ENCODE assay signal across 8 cellular contexts in the genomic region with DNA sequence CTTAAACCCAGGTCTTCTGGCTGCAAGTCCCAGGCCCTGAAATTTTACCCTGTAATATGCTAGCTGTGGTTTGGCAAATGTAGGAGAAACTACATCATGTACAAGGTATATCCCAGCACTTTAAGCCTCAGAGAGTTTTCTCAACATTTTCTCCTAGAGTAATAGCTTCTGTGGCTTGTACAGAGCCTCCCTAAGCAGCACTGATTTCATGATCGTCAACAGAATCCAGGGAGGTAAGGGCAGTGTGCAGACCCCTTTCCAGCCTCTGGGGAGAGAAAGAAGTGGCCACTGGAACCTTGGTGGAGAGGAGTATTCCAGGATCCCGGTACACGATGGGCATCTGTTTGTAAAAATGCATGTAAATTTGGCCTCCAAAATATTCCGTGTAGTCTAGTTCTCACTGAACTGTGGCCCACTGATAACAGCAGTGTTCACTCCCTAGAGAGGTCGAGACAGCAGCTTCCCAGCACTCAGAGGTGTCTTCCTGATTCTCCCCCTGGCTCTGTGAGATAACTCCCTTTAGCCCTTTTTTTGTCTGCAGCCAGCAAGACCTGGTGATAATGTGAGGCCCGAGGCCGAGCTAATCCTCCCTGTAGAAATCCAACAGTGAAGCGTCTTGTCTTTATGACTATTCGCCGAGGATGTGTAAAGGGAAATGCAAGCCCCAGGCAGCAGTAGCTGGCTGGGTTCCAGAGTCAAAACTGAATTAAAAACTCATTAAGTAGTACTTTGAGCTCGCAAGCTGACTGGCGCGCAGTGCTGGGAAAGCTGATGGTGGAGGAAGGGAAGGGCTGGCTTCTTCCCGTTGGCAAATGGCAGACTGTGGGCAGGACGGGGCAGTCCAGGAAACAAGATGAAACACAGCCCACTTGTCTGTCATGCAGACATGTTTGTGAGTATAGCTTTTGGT. TPM values are rescaled to one million over a fixed set of nuclear protein-coding genes. Genes with fewer than 3 reads are reported as not detected.
DNase-seq lines count a peak whose midpoint lies in the region; ATAC-seq and TF ChIP-seq lines count a peak whose summit lies in the region.

No MANE protein-coding gene starts in this region.

- peaks cover 3 to 22% (median 9%) of the 10 kb centered on the region in 3 donors for H3K27me3 Mint-ChIP-seq in immature natural killer cell (ENCODE audit: low read depth in 3 of 3)

- H2AK5ac ChIP-seq in mesendoderm (ENCODE audit: low read length), result no peak overlapping the region

- H3K79me2 ChIP-seq in mesendoderm (ENCODE audit: control insufficient read depth, insufficient read depth, low read length), result peaks cover 6% of the 10 kb centered on the region

- WGBS in mesendoderm (ENCODE audit: extremely low coverage, insufficient coverage, low lambda C conversion rate), result no CpG with 5 or more reads among the region's 15 CpGs

- H3K18ac ChIP-seq in mesendoderm (ENCODE audit: low read length), result peak overlapping the region; percentile 40

- peak in 2 of 56 donors; percentile 8 to 12 for TF ChIP-seq CTCF in dorsolateral prefrontal cortex (IDR thresholded peaks at IDR 0.05 in 54 of 56, conservative IDR thresholded peaks at IDR 0.05 in 2 of 56; ENCODE audit: low read depth in 1 of 56, partially characterized antibody in 56 of 56)

- no peak overlapping the region for H3K27ac Mint-ChIP-seq in immature natural killer cell

- intact Hi-C loops in dorsolateral prefrontal cortex (cut with DNase I), result no loop called here

- no peak overlapping the region for H2BK5ac ChIP-seq in mesendoderm (ENCODE audit: low read length)

- peak overlapping the region in 52 of 59 donors; percentile 1 to 53 (median 30) for H3K4me3 ChIP-seq in dorsolateral prefrontal cortex
- H3K4me3 ChIP-seq in mesendoderm (ENCODE audit: low read length), result no peak overlapping the region

- no peak overlapping the region for H3K4me3 Mint-ChIP-seq in immature natural killer cell

- H4K8ac ChIP-seq in mesendoderm (ENCODE audit: low read depth, low read length), result no peak overlapping the region

- H3K4me2 ChIP-seq in mesendoderm (ENCODE audit: low read length), result no peak overlapping the region

- peaks cover 12% of the 10 kb centered on the region for H3K4me1 ChIP-seq in mesendoderm (ENCODE audit: control insufficient read depth, low read depth, low read length)

- H3K9me3 Mint-ChIP-seq in immature natural killer cell, result no peaks in the 10 kb centered on the region

- H2BK15ac ChIP-seq in mesendoderm (replicated peaks; ENCODE audit: low read depth), result no peak overlapping the region

- no peaks in the 10 kb centered on the region for H3K4me1 Mint-ChIP-seq in immature natural killer cell

- H3K9ac ChIP-seq in mesendoderm (ENCODE audit: low read length), result no peak overlapping the region

- no peaks in the 10 kb centered on the region for H3K27me3 ChIP-seq in dorsolateral prefrontal cortex
- no peaks in the 10 kb centered on the region for H3K27me3 ChIP-seq in mesendoderm (ENCODE audit: insufficient read depth, low read length, poor library complexity)

- no peaks in the 10 kb centered on the region for H3K36me3 Mint-ChIP-seq in immature natural killer cell

- H3K36me3 ChIP-seq in mesendoderm (ENCODE audit: control insufficient read depth, insufficient read depth, low read length), result no peaks in the 10 kb centered on the region

- H3K4ac ChIP-seq in mesendoderm (ENCODE audit: low read depth, low read length), result no peak overlapping the region

- peaks cover 11% of the 10 kb centered on the region for H3K79me1 ChIP-seq in mesendoderm (ENCODE audit: low read length)

- no peak overlapping the region for H3K23ac ChIP-seq in mesendoderm (ENCODE audit: low read length)

- H2BK120ac ChIP-seq in mesendoderm (ENCODE audit: low read depth, low read length), result no peak overlapping the region

- ATAC-seq in GM21619 (IDR thresholded peaks at IDR 0.05; ENCODE audit: unreplicated experiment), result no peak

- H4K5ac ChIP-seq in mesendoderm (ENCODE audit: low read length), result no peak overlapping the region

- H3K27ac ChIP-seq in dorsolateral prefrontal cortex, result peak overlapping the region; percentile 7 to 86 (median 76)
- peak overlapping the region; percentile 23 for H3K27ac ChIP-seq in mesendoderm (ENCODE audit: low read depth, low read length)

- H3K56ac ChIP-seq in mesendoderm (ENCODE audit: low read length), result peak overlapping the region; percentile 36

- DNase-seq in COLO829 (ENCODE audit: low spot score) (peak; percentile 77), NCI-H345 (lab: John Stamatoyannopoulos, UW) (peak; percentile 86), dorsolateral prefrontal cortex (peak in 9 of 10 donors; percentile 32 to 75 (median 67)), mesendoderm (peak; percentile 84), EL (no peak), immature natural killer cell (no peak)
- no peak for DNase-seq in stimulated activated naive CD4-positive, alpha-beta T cell (lab: John Stamatoyannopoulos, UW)

RNA-seq across cellular contexts. Expression of gene MAP1B, which starts 59.0 kb away (rescaled TPM):
- total RNA-seq in dorsolateral prefrontal cortex, result 1,000 to 10,000 TPM in 95 of 120 experiments, 100 to 1,000 TPM in 25; 523 to 1,758 (median 1,258) TPM
- 38.5 TPM for polyA plus RNA-seq in mesendoderm (2013, experiment 1 of 2)
- polyA plus RNA-seq in mesendoderm (2013, experiment 2 of 2), result 38.3 TPM
- under 1 TPM; 0.02 to 0.30 (median 0.15) TPM for polyA plus RNA-seq in immature natural killer cell

Comparison
In these comparisons a context has a peak if more than half of its experiments do, and no peak if none do; other contexts are left out.
1. DNase-seq: peak in COLO829 (single experiment), NCI-H345 (single experiment), dorsolateral prefrontal cortex (9 of 10) and mesendoderm (single experiment); none in EL (single experiment), immature natural killer cell (0 of 3) and stimulated activated naive CD4-positive, alpha-beta T cell (0 of 6).